Comparison of ENCODE assay signal across 9 cellular contexts in the genomic region with DNA sequence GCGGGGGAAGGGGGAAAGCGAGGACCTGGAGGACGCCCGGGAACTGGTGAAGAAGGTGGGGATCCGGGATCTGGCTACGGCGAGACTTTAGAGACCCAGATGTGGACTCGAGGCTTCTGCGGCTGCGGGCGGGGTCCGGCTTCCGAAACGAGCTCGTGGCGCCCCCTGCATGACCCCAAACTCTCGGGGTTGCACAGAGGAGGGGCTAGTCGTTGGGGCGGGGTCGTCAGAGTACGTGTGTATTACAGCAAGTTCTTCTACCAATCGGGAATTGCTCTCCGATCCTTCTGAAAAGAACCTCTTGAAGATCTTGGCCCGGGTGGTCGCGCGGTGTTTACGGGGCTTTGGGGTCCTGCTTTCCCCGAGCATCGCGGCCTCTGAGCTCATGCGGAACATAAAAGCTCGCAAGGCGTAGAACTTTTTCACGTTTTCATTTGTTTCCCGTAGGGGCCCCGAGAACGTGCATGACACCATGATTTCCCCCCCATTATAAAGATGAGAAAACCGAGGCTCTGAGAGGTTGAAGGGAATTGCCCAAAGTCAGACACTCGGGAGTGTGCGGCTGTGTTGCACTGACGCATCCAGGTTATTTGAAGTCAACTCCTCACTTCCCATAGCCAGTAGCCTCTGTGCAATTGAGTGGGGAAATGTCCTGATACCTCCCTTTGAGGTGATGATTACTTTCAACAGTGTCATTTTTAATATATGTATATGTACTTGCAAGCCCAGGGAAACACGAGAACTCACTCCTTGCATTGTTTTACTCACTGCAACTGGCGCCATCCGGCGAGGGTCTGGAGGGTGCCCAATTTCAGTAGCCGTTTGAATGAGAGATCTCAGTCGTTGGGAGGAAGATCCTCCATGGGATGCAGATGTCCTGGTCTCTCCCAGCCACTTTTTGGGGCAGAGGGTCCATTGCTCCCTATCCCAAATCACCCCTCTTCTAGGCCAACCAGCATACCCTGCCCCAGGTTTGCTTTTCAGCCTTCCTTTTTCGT. TPM values are rescaled to one million over a fixed set of nuclear protein-coding genes. Genes with fewer than 3 reads are reported as not detected.
DNase-seq lines count a peak whose midpoint lies in the region; ATAC-seq lines count a peak whose summit lies in the region.
"Had no signal": no experiment of that assay in that cellular context is flagged by ENCODE, and none has a peak within 500 bp of the region (broad histone marks: within the 10 kb centered on the region; RNA-seq: fewer than 3 reads in every experiment).

TSS of gene BEND4 (minus strand) at position 149 of the 998 bp plus-strand sequence. CDS start 512 bp downstream, outside the sequence.

- peaks cover 7 to 31% (median 22%) of the 10 kb centered on the region in 4 donors for H3K4me1 Mint-ChIP-seq in CD4-positive, alpha-beta memory T cell
- peaks cover 10% of the 10 kb centered on the region for H3K4me1 Mint-ChIP-seq in central memory CD8-positive, alpha-beta T cell

- H2AFZ ChIP-seq in neuronal stem cell (ENCODE audit: low read length) = peak within 1 kb of the TSS; percentile 97

- ATAC-seq in GM19328 (IDR thresholded peaks at IDR 0.05; ENCODE audit: unreplicated experiment) (peak; percentile 13), HG03571 (IDR thresholded peaks at IDR 0.05; ENCODE audit: unreplicated experiment) (peak; percentile 9), HG03469 (IDR thresholded peaks at IDR 0.05; ENCODE audit: unreplicated experiment) (no peak)
- peak; percentile 30 for ATAC-seq in central memory CD8-positive, alpha-beta T cell (replicated peaks; ENCODE audit: extremely low read depth, poor library complexity, severe bottlenecking)

- CTCF ChIA-PET in CD4-positive, alpha-beta memory T cell (lab: Charles Lee; ENCODE audit: partially characterized antibody) = no interaction called here

- DNase-seq in CD4-positive, alpha-beta memory T cell = no peak
- no peak for DNase-seq in central memory CD8-positive, alpha-beta T cell (ENCODE audit: low spot score in 2 of 2)
- DNase-seq in neuronal stem cell (ENCODE audit: low spot score) = no peak
- DNase-seq in DMS79 treated with DMSO at 0.1 percent for 48 hours (lab: John Stamatoyannopoulos, UW) = no peak
- no peak for DNase-seq in activated CD4-positive, alpha-beta T cell treated with anti-CD3 and anti-CD28 coated beads, Interleukin-2, amount 50 U/mL, for 1 hour

- H3K27me3 Mint-ChIP-seq in CD4-positive, alpha-beta memory T cell = peaks cover 38 to 41% of the 10 kb centered on the region in 2 donors
- peaks cover 70% of the 10 kb centered on the region for H3K27me3 Mint-ChIP-seq in central memory CD8-positive, alpha-beta T cell

- no CpG with 5 or more reads among the region's 49 CpGs for WGBS in neuronal stem cell (ENCODE audit: extremely low coverage in 2 of 2, insufficient read length in 2 of 2, insufficient replicate concordance in 1 of 2), 2 donors

- no peak within 1 kb of the TSS for H2BK12ac ChIP-seq in neuronal stem cell (ENCODE audit: low read length)

- POLR2A ChIA-PET in CD4-positive, alpha-beta memory T cell (lab: Charles Lee; ENCODE audit: partially characterized antibody) = no interaction called here

- H2BK120ac ChIP-seq in neuronal stem cell (ENCODE audit: low read depth, low read length) = no peak within 1 kb of the TSS

- no peaks in the 10 kb centered on the region for H3K36me3 ChIP-seq in CD4-positive, alpha-beta memory T cell (ENCODE audit: insufficient read depth, low read length)
- no peaks in the 10 kb centered on the region for H3K36me3 ChIP-seq in neuronal stem cell (replicated peaks in 1 of 2; ENCODE audit: control insufficient read depth in 2 of 2, insufficient read depth in 2 of 2, low read length in 2 of 2)
- H3K36me3 ChIP-seq: neutrophil had no signal

- H3K27ac ChIP-seq in CD4-positive, alpha-beta memory T cell (ENCODE audit: low read depth, low read length) = no peak within 1 kb of the TSS
- no peak within 1 kb of the TSS for H3K27ac ChIP-seq in neuronal stem cell (replicated peaks; ENCODE audit: low read length)
- H3K27ac ChIP-seq: neutrophil had no signal

- H3K27me3 ChIP-seq in CD4-positive, alpha-beta memory T cell (ENCODE audit: insufficient read depth, low read length) = peaks cover 24% of the 10 kb centered on the region
- peaks cover 11 to 79% (median 38%) of the 10 kb centered on the region in 3 experiments for H3K27me3 ChIP-seq in neuronal stem cell (ENCODE audit: control insufficient read depth in 3 of 3, insufficient read depth in 3 of 3, low read depth in 1 of 3, low read length in 3 of 3)

- H2BK15ac ChIP-seq in neuronal stem cell (ENCODE audit: low read length) = peak within 1 kb of the TSS; percentile 81

- no peak within 1 kb of the TSS for H2BK5ac ChIP-seq in neuronal stem cell (ENCODE audit: low read length)

- H3K4me1 ChIP-seq in CD4-positive, alpha-beta memory T cell (ENCODE audit: insufficient read depth, low read length) = peaks cover 13% of the 10 kb centered on the region
- peaks cover 0 to 4% of the 10 kb centered on the region in 2 donors for H3K4me1 ChIP-seq in neuronal stem cell (ENCODE audit: control insufficient read depth in 2 of 2, insufficient read depth in 1 of 2, low read depth in 1 of 2, low read length in 2 of 2)

- no peak within 1 kb of the TSS for H3K4me3 ChIP-seq in CD4-positive, alpha-beta memory T cell (ENCODE audit: low read length in 2 of 2)
- peak within 1 kb of the TSS; percentile 44 to 91 for H3K4me3 ChIP-seq in neuronal stem cell (ENCODE audit: low read length in 2 of 2)

- H3K9me3 ChIP-seq in CD4-positive, alpha-beta memory T cell (ENCODE audit: control insufficient read depth in 1 of 2, low read length in 2 of 2) = no peaks in the 10 kb centered on the region
- H3K9me3 ChIP-seq in neuronal stem cell (replicated peaks in 1 of 2; ENCODE audit: control insufficient read depth in 2 of 2, insufficient read depth in 1 of 2, low read depth in 1 of 2, low read length in 2 of 2) = peaks cover 1 to 3% of the 10 kb centered on the region in 2 donors
- H3K9me3 ChIP-seq: neutrophil had no signal

- no peaks in the 10 kb centered on the region for H3K36me3 Mint-ChIP-seq in CD4-positive, alpha-beta memory T cell
- peaks cover 3% of the 10 kb centered on the region for H3K36me3 Mint-ChIP-seq in central memory CD8-positive, alpha-beta T cell (ENCODE audit: insufficient read depth)

- H3K4me2 ChIP-seq in neuronal stem cell (ENCODE audit: insufficient read depth, low read length, poor library complexity, severe bottlenecking) = peak within 1 kb of the TSS; percentile 89

- H3K79me1 ChIP-seq in neuronal stem cell (ENCODE audit: low read depth, low read length) = no peaks in the 10 kb centered on the region

- peak within 1 kb of the TSS; percentile 85 for H3K23ac ChIP-seq in neuronal stem cell (ENCODE audit: low read depth, low read length, poor library complexity)

- intact Hi-C loops in CD4-positive, alpha-beta memory T cell (cut with micrococcal nuclease) = no loop called here

- no peak within 1 kb of the TSS for H4K8ac ChIP-seq in neuronal stem cell (ENCODE audit: low read depth, low read length)

- H3K4ac ChIP-seq in neuronal stem cell (ENCODE audit: low read length) = no peak within 1 kb of the TSS

- peak within 1 kb of the TSS; percentile 71 for H3K14ac ChIP-seq in neuronal stem cell (ENCODE audit: low read length)

- peak within 1 kb of the TSS; percentile 88 for H3K9ac ChIP-seq in neuronal stem cell (ENCODE audit: low read depth, low read length, poor library complexity)

- H3K9me3 Mint-ChIP-seq in CD4-positive, alpha-beta memory T cell = peaks cover 0 to 6% (median 0%) of the 10 kb centered on the region in 8 donors
- no peaks in the 10 kb centered on the region for H3K9me3 Mint-ChIP-seq in central memory CD8-positive, alpha-beta T cell

- H3K18ac ChIP-seq in neuronal stem cell (ENCODE audit: low read length) = peak within 1 kb of the TSS; percentile 71

- H2AK5ac ChIP-seq in neuronal stem cell (ENCODE audit: low read depth, low read length) = no peak within 1 kb of the TSS

- H3K27ac Mint-ChIP-seq in CD4-positive, alpha-beta memory T cell = peak within 1 kb of the TSS in 1 of 7 donors; percentile 43
- no peak within 1 kb of the TSS for H3K27ac Mint-ChIP-seq in central memory CD8-positive, alpha-beta T cell (ENCODE audit: low read depth)

- peak within 1 kb of the TSS; percentile 64 to 81 (median 68) for H3K4me3 Mint-ChIP-seq in CD4-positive, alpha-beta memory T cell
- H3K4me3 Mint-ChIP-seq in central memory CD8-positive, alpha-beta T cell = peak within 1 kb of the TSS; percentile 84

- H4K91ac ChIP-seq in neuronal stem cell (ENCODE audit: low read depth, low read length, poor library complexity) = no peak within 1 kb of the TSS

RNA-seq across cellular contexts. Expression of gene BEND4, which starts in this region (rescaled TPM):
- under 1 TPM; 0.08 to 0.23 TPM for total RNA-seq in CD4-positive, alpha-beta memory T cell
- polyA plus RNA-seq in CD4-positive, alpha-beta memory T cell = under 1 TPM in 1 of 2 donors, not detected in 1; 0.28 TPM
- 1.8 TPM for polyA plus RNA-seq in neuronal stem cell (2013, experiment 1 of 2)
- 1.9 TPM for polyA plus RNA-seq in neuronal stem cell (2013, experiment 2 of 2)

Comparison
In these comparisons a context has a peak if more than half of its experiments do, and no peak if none do; other contexts are left out.
1. H3K4me3 ChIP-seq: peak in neuronal stem cell (2 of 2); none in CD4-positive, alpha-beta memory T cell (0 of 2).